ENCODE assay signal across 1 cellular context in genomic region chr18:9150116-9150515, GRCh38.
TF ChIP-seq lines count a peak whose summit lies in the region.

No MANE protein-coding gene starts in this region.

TF ChIP-seq in GM12878, 131 proteins besides CTCF, POLR2A, EP300 and RAD21:
- no peak for TF ChIP-seq NR2C2 (IDR thresholded peaks at IDR 0.05; ENCODE audit: borderline replicate concordance, control insufficient read depth, insufficient read length, low read depth)
- TF ChIP-seq JUNB (IDR thresholded peaks at IDR 0.05) = no peak
- TF ChIP-seq HCFC1 (IDR thresholded peaks at IDR 0.05; ENCODE audit: low read length) = no peak
- no peak for TF ChIP-seq HDAC6 (IDR thresholded peaks at IDR 0.05; ENCODE audit: unreplicated experiment)
- no peak for TF ChIP-seq E2F8 (IDR thresholded peaks at IDR 0.05; ENCODE audit: low read depth, partially characterized antibody)
- no peak for TF ChIP-seq YY1 (IDR thresholded peaks at IDR 0.05; ENCODE audit: low read depth, low read length)
- no peak for TF ChIP-seq MYC (IDR thresholded peaks at IDR 0.05; ENCODE audit: insufficient read depth, insufficient read length, insufficient replicate concordance, low read length, severe bottlenecking)
- no peak for TF ChIP-seq ZBED1 (IDR thresholded peaks at IDR 0.05; ENCODE audit: borderline replicate concordance)
- no peak for TF ChIP-seq YBX1 (IDR thresholded peaks at IDR 0.05)
- TF ChIP-seq IKZF2 (IDR thresholded peaks at IDR 0.05) = no peak
- TF ChIP-seq HSF1 (IDR thresholded peaks at IDR 0.05; ENCODE audit: low read depth, low read length) = no peak
- no peak for TF ChIP-seq CREM (IDR thresholded peaks at IDR 0.05; ENCODE audit: low read depth)
- no peak for TF ChIP-seq PML (IDR thresholded peaks at IDR 0.05; ENCODE audit: low read length)
- TF ChIP-seq NBN (IDR thresholded peaks at IDR 0.05) = no peak
- no peak for TF ChIP-seq RELB (IDR thresholded peaks at IDR 0.05; ENCODE audit: low read depth)
- TF ChIP-seq RELA (IDR thresholded peaks at IDR 0.05; ENCODE audit: borderline replicate concordance, partially characterized antibody) = no peak
- TF ChIP-seq POU2F2 (IDR thresholded peaks at IDR 0.05; ENCODE audit: borderline replicate concordance, low read depth, low read length) = no peak
- no peak for TF ChIP-seq ZNF622 (IDR thresholded peaks at IDR 0.05)
- TF ChIP-seq SMC3 (IDR thresholded peaks at IDR 0.05; ENCODE audit: borderline replicate concordance, low read length) = no peak
- TF ChIP-seq REST (IDR thresholded peaks at IDR 0.05; ENCODE audit: low read depth, low read length) = no peak
